29 cellular contexts compared by ENCODE assay signal in genomic region chr3:55660642-55661041, GRCh38.
"Had no signal": no experiment of that assay in that cellular context is flagged by ENCODE, and none has a peak within 500 bp of the region (broad histone marks: within the 10 kb centered on the region; RNA-seq: fewer than 3 reads in every experiment).

No MANE protein-coding gene starts in this region.

- H3K4me1 ChIP-seq: gastroesophageal sphincter, heart right ventricle had no signal

- H3K27ac ChIP-seq: brain microvascular endothelial cell, coronary artery, esophagus muscularis mucosa, gastroesophageal sphincter, heart right ventricle, WERI-Rb-1 had no signal

- H3K36me3 ChIP-seq: brain microvascular endothelial cell, esophagus muscularis mucosa, gastroesophageal sphincter, heart right ventricle, WERI-Rb-1 had no signal

- H3K27me3 ChIP-seq: brain microvascular endothelial cell, esophagus muscularis mucosa, gastroesophageal sphincter had no signal

- ATAC-seq: activated CD4-positive, CD25-positive, alpha-beta regulatory T cell treated with anti-CD3 and anti-CD28 coated beads, Interleukin-2, amount 50 U/mL, for 24 hours; activated CD8-positive, alpha-beta memory T cell treated with anti-CD3 and anti-CD28 coated beads, Interleukin-2, amount 10 ng/mL, durations not matched to agents 7 days and 5 days; activated CD8-positive, alpha-beta T cell treated with anti-CD3 and anti-CD28 coated beads for 36 hours; activated naive CD4-positive, alpha-beta T cell treated with anti-CD3 and anti-CD28 coated beads, Interleukin-2, amount 50 U/mL, for 72 hours; activated T-cell treated with anti-CD3 and anti-CD28 coated beads, Interleukin-2, amount 50 U/mL, for 72 hours; effector memory CD8-positive, alpha-beta T cell; gastroesophageal sphincter; heart right ventricle; T-cell had no signal

- DNase-seq: activated B cell treated with CpG ODN at 0.5 μM for 24 hours; activated CD4-positive, alpha-beta T cell treated with anti-CD3 and anti-CD28 coated beads for 48 hours; activated CD4-positive, alpha-beta T cell treated with anti-CD3 and anti-CD28 coated beads, Interleukin-2, amount 50 U/mL, for 1 hour; activated CD4-positive, alpha-beta T cell treated with anti-CD3 and anti-CD28 coated beads, Interleukin-2, amount 50 U/mL, for 48 hours; activated CD8-positive, alpha-beta memory T cell treated with anti-CD3 and anti-CD28 coated beads, Interleukin-2, amount 10 ng/mL, durations not matched to agents 7 days and 5 days; activated CD8-positive, alpha-beta memory T cell treated with anti-CD3 and anti-CD28 coated beads, Interleukin-2, amount 50 U/mL, for 4 hours; activated CD8-positive, alpha-beta T cell treated with anti-CD3 and anti-CD28 coated beads for 36 hours; activated gamma-delta T cell; activated naive CD4-positive, alpha-beta T cell; activated naive CD4-positive, alpha-beta T cell treated with anti-CD3 and anti-CD28 coated beads, Interleukin-2, amount 10 ng/mL, durations not matched to agents 7 days and 5 days; activated naive CD8-positive, alpha-beta T cell treated with anti-CD3 and anti-CD28 coated beads, Interleukin-2, amount 10 ng/mL, durations not matched to agents 7 days and 5 days; activated T-cell treated with anti-CD3 and anti-CD28 coated beads for 4 hours; activated T-cell treated with anti-CD3 and anti-CD28 coated beads, Interleukin-2, amount 50 U/mL, for 24 hours; activated T-cell treated with anti-CD3 and anti-CD28 coated beads, Interleukin-2, amount 50 U/mL, for 72 hours; brain microvascular endothelial cell; dermis blood vessel endothelial cell; effector CD4-positive, alpha-beta T cell; effector memory CD8-positive, alpha-beta T cell; erythroblast; foreskin melanocyte; heart right ventricle; T-cell; T1000; WERI-Rb-1 had no signal

- H3K9me3 ChIP-seq: esophagus muscularis mucosa, gastroesophageal sphincter, heart right ventricle had no signal

- H3K4me3 ChIP-seq: coronary artery, esophagus muscularis mucosa, gastroesophageal sphincter, heart right ventricle had no signal
